Comparison of ENCODE assay signal across 8 cellular contexts in genomic region chr6:136525586-136526195, GRCh38. TPM values are rescaled to one million over a fixed set of nuclear protein-coding genes. Genes with fewer than 3 reads are reported as not detected.
DNase-seq lines count a peak whose midpoint lies in the region; ATAC-seq and TF ChIP-seq lines count a peak whose summit lies in the region.

No MANE protein-coding gene starts in this region.

- H3K9me3 ChIP-seq in CD4-positive, alpha-beta T cell (ENCODE audit: control insufficient read depth, low read length) = no peaks in the 10 kb centered on the region
- H3K9me3 ChIP-seq in heart right ventricle = no peaks in the 10 kb centered on the region

- no peak overlapping the region for H3K27ac Mint-ChIP-seq in CD4-positive, alpha-beta T cell
- H3K27ac Mint-ChIP-seq in activated naive CD8-positive, alpha-beta T cell treated with anti-CD3 and anti-CD28 coated beads for 36 hours = no peak overlapping the region

- peaks cover 22% of the 10 kb centered on the region for H3K4me1 Mint-ChIP-seq in CD4-positive, alpha-beta T cell (ENCODE audit: low read depth)
- peaks cover 21% of the 10 kb centered on the region for H3K4me1 Mint-ChIP-seq in activated naive CD8-positive, alpha-beta T cell treated with anti-CD3 and anti-CD28 coated beads for 36 hours

- H3K4me3 Mint-ChIP-seq in CD4-positive, alpha-beta T cell = peak overlapping the region; percentile 76
- peak overlapping the region; percentile 40 for H3K4me3 Mint-ChIP-seq in activated naive CD8-positive, alpha-beta T cell treated with anti-CD3 and anti-CD28 coated beads for 36 hours

- H3K36me3 Mint-ChIP-seq in CD4-positive, alpha-beta T cell (ENCODE audit: low read depth) = no peaks in the 10 kb centered on the region
- H3K36me3 Mint-ChIP-seq in activated naive CD8-positive, alpha-beta T cell treated with anti-CD3 and anti-CD28 coated beads for 36 hours = no peaks in the 10 kb centered on the region

- no peak overlapping the region for H3K4me3 ChIP-seq in heart right ventricle

- H3K9me3 Mint-ChIP-seq in CD4-positive, alpha-beta T cell = no peaks in the 10 kb centered on the region
- H3K9me3 Mint-ChIP-seq in activated naive CD8-positive, alpha-beta T cell treated with anti-CD3 and anti-CD28 coated beads for 36 hours = no peaks in the 10 kb centered on the region

- CTCF ChIA-PET in CD4-positive, alpha-beta T cell (lab: Charles Lee) = interaction anchor here (0.7 to 1.0 kb wide), 2 partner anchors 13 to 19 kb away, joined by 3 read pairs; no protein-coding TSS in a partner anchor

- no peaks in the 10 kb centered on the region for H3K36me3 ChIP-seq in heart right ventricle

- intact Hi-C loops in CD4-positive, alpha-beta T cell (cut with DNase I, micrococcal nuclease) = no loop called here
- intact Hi-C loops in heart right ventricle (cut with DNase I) = no loop called here

- 54 to 61% methylated on average over 8 of the region's 8 CpGs for WGBS in heart right ventricle, 2 donors

- TF ChIP-seq CTCF in CD4-positive, alpha-beta T cell (IDR thresholded peaks at IDR 0.05) = no peak
- no peak for TF ChIP-seq CTCF in heart right ventricle (IDR thresholded peaks at IDR 0.05)

- no peaks in the 10 kb centered on the region for H3K27me3 ChIP-seq in CD4-positive, alpha-beta T cell (ENCODE audit: control insufficient read depth, insufficient read depth, low read length)
- peaks cover 0 to 4% (median 0%) of the 10 kb centered on the region in 7 donors for H3K27me3 ChIP-seq in heart right ventricle

- POLR2A ChIA-PET in CD4-positive, alpha-beta T cell (lab: Charles Lee) = interaction anchor here (1.0 kb wide), 1 partner anchor 68 kb away, joined by 4 read pairs; no protein-coding TSS in a partner anchor

- ATAC-seq in CD4-positive, alpha-beta T cell (ENCODE audit: poor library complexity) = no peak
- no peak for ATAC-seq in heart right ventricle

- H3K27ac ChIP-seq in CD4-positive, alpha-beta T cell (ENCODE audit: low read depth, low read length) = no peak overlapping the region
- H3K27ac ChIP-seq in heart right ventricle = no peak overlapping the region

- no peak for DNase-seq in CD4-positive, alpha-beta T cell
- peak in 2 of 3 experiments; percentile 57 to 83 for DNase-seq in NCI-H1417 (lab: John Stamatoyannopoulos, UW)
- no peak for DNase-seq in activated naive CD8-positive, alpha-beta T cell treated with anti-CD3 and anti-CD28 coated beads for 36 hours
- DNase-seq in medulla oblongata (ENCODE audit: extremely low spot score) = peak; percentile 68
- DNase-seq in activated CD8-positive, alpha-beta memory T cell treated with anti-CD3 and anti-CD28 coated beads, Interleukin-2, amount 50 U/mL, for 48 hours = no peak
- DNase-seq in heart right ventricle = no peak
- no peak for DNase-seq in GM19238 (ENCODE audit: insufficient read length, low spot score)
- no peak for DNase-seq in NCI-H446 (lab: John Stamatoyannopoulos, UW)

- H3K4me1 ChIP-seq in heart right ventricle = peaks cover 0 to 14% (median 0%) of the 10 kb centered on the region in 9 donors

- H3K27me3 Mint-ChIP-seq in CD4-positive, alpha-beta T cell = peaks cover 3% of the 10 kb centered on the region
- peaks cover 29% of the 10 kb centered on the region for H3K27me3 Mint-ChIP-seq in activated naive CD8-positive, alpha-beta T cell treated with anti-CD3 and anti-CD28 coated beads for 36 hours

RNA-seq across cellular contexts. Expression of gene MAP7, which starts 24.5 kb away (rescaled TPM):
- under 1 TPM; 0.45 to 0.49 TPM for total RNA-seq in CD4-positive, alpha-beta T cell
- 1 to 10 TPM in 1 of 2 experiments, under 1 TPM in 1; 0.78 to 1.0 TPM for total RNA-seq in activated naive CD8-positive, alpha-beta T cell treated with anti-CD3 and anti-CD28 coated beads for 36 hours
- 1 to 10 TPM in 9 of 10 donors, under 1 TPM in 1; 0.67 to 4.1 (median 2.5) TPM for total RNA-seq in heart right ventricle
- 1 to 10 TPM in 1 of 2 donors, under 1 TPM in 1; 0.48 to 1.2 TPM for polyA plus RNA-seq in heart right ventricle

Comparison
In these comparisons a context has a peak if more than half of its experiments do, and no peak if none do; other contexts are left out.
1. DNase-seq: peak in NCI-H1417 (2 of 3) and medulla oblongata (single experiment); none in CD4-positive, alpha-beta T cell (0 of 10), activated naive CD8-positive, alpha-beta T cell treated with anti-CD3 and anti-CD28 coated beads for 36 hours (single experiment), activated CD8-positive, alpha-beta memory T cell treated with anti-CD3 and anti-CD28 coated beads, Interleukin-2, amount 50 U/mL, for 48 hours (single experiment), heart right ventricle (0 of 2), GM19238 (single experiment) and NCI-H446 (0 of 2).